8 cellular contexts compared by ENCODE assay signal in genomic region chr5:176870110-176870591, GRCh38. TPM values are rescaled to one million over a fixed set of nuclear protein-coding genes. Genes with fewer than 3 reads are reported as not detected.
DNase-seq lines count a peak whose midpoint lies in the region; ATAC-seq and TF ChIP-seq lines count a peak whose summit lies in the region.

No MANE protein-coding gene starts in this region.

- no peaks in the 10 kb centered on the region for H3K9me2 ChIP-seq in MM.1S (replicated peaks; ENCODE audit: insufficient read depth, low read length)

- no peak for ATAC-seq in activated CD8-positive, alpha-beta T cell treated with anti-CD3 and anti-CD28 coated beads for 36 hours
- ATAC-seq in GM18907 (IDR thresholded peaks at IDR 0.05; ENCODE audit: unreplicated experiment) = no peak
- no peak for ATAC-seq in GM21529 (IDR thresholded peaks at IDR 0.05; ENCODE audit: unreplicated experiment)

- intact Hi-C loops in activated CD8-positive, alpha-beta T cell treated with anti-CD3 and anti-CD28 coated beads for 36 hours (cut with micrococcal nuclease) = no loop called here

- no peak overlapping the region for H3K4me3 ChIP-seq in MM.1S (ENCODE audit: low read length)

- no peak overlapping the region for H3K27ac Mint-ChIP-seq in endothelial cell (ENCODE audit: unreplicated experiment)
- no peak overlapping the region for H3K27ac Mint-ChIP-seq in nephron progenitor cell
- no peak overlapping the region for H3K27ac Mint-ChIP-seq in activated CD8-positive, alpha-beta T cell treated with anti-CD3 and anti-CD28 coated beads for 36 hours

- H3K79me2 ChIP-seq in MM.1S (ENCODE audit: low read length) = no peaks in the 10 kb centered on the region

- peaks cover 3% of the 10 kb centered on the region for H3K4me1 Mint-ChIP-seq in endothelial cell (ENCODE audit: unreplicated experiment)
- H3K4me1 Mint-ChIP-seq in nephron progenitor cell = peaks cover 42% of the 10 kb centered on the region
- H3K4me1 Mint-ChIP-seq in activated CD8-positive, alpha-beta T cell treated with anti-CD3 and anti-CD28 coated beads for 36 hours (ENCODE audit: low read depth) = no peaks in the 10 kb centered on the region

- H3K9me3 ChIP-seq in MM.1S (replicated peaks; ENCODE audit: insufficient read depth, low read length) = no peaks in the 10 kb centered on the region

- TF ChIP-seq CTCF in MM.1S (IDR thresholded peaks at IDR 0.05; ENCODE audit: low read length) = peak; percentile 36
- no peak for TF ChIP-seq CTCF in endothelial cell (IDR thresholded peaks at IDR 0.05; ENCODE audit: unreplicated experiment)
- peak; percentile 49 for TF ChIP-seq CTCF in nephron progenitor cell (IDR thresholded peaks at IDR 0.05)
- TF ChIP-seq CTCF in activated CD8-positive, alpha-beta T cell treated with anti-CD3 and anti-CD28 coated beads for 36 hours (IDR thresholded peaks at IDR 0.05) = no peak

- no peak overlapping the region for H3K9ac ChIP-seq in MM.1S (ENCODE audit: low read length)

- no peaks in the 10 kb centered on the region for H3K9me3 Mint-ChIP-seq in endothelial cell (ENCODE audit: unreplicated experiment)
- no peaks in the 10 kb centered on the region for H3K9me3 Mint-ChIP-seq in nephron progenitor cell
- no peaks in the 10 kb centered on the region for H3K9me3 Mint-ChIP-seq in activated CD8-positive, alpha-beta T cell treated with anti-CD3 and anti-CD28 coated beads for 36 hours

- CTCF ChIA-PET in activated CD8-positive, alpha-beta T cell treated with anti-CD3 and anti-CD28 coated beads for 36 hours (lab: Charles Lee) = no interaction called here

- no peaks in the 10 kb centered on the region for H3F3A ChIP-seq in MM.1S (ENCODE audit: insufficient read depth, low read length)

- no peak overlapping the region for H2AFZ ChIP-seq in MM.1S (ENCODE audit: low read length)

- no peak overlapping the region for H3K27ac ChIP-seq in MM.1S (ENCODE audit: low read length)

- H3K4me3 Mint-ChIP-seq in endothelial cell (ENCODE audit: unreplicated experiment) = no peak overlapping the region
- no peak overlapping the region for H3K4me3 Mint-ChIP-seq in nephron progenitor cell
- H3K4me3 Mint-ChIP-seq in activated CD8-positive, alpha-beta T cell treated with anti-CD3 and anti-CD28 coated beads for 36 hours = no peak overlapping the region

- no peaks in the 10 kb centered on the region for H3K36me3 ChIP-seq in MM.1S (replicated peaks; ENCODE audit: insufficient read depth, low read length)

- H3K36me3 Mint-ChIP-seq in endothelial cell (ENCODE audit: low read depth, unreplicated experiment) (no peaks in the 10 kb centered on the region), nephron progenitor cell (ENCODE audit: low read depth) (no peaks in the 10 kb centered on the region)
- H3K36me3 Mint-ChIP-seq in activated CD8-positive, alpha-beta T cell treated with anti-CD3 and anti-CD28 coated beads for 36 hours (ENCODE audit: low read depth) = no peaks in the 10 kb centered on the region

- DNase-seq in Daoy (ENCODE audit: low read depth) = peak; percentile 78
- peak; percentile 9 for DNase-seq in MM.1S
- DNase-seq in endothelial cell (ENCODE audit: low spot score) = peak; percentile 75
- DNase-seq in nephron progenitor cell = peak; percentile 72
- no peak for DNase-seq in activated CD8-positive, alpha-beta T cell treated with anti-CD3 and anti-CD28 coated beads for 36 hours
- DNase-seq in activated effector memory CD4-positive, alpha-beta T cell treated with Interleukin-2 at 50 U/mL for 16 hours = no peak

- no peak overlapping the region for H3K4me2 ChIP-seq in MM.1S (ENCODE audit: low read depth, low read length)

- peaks cover 70% of the 10 kb centered on the region for H3K27me3 ChIP-seq in MM.1S (replicated peaks; ENCODE audit: insufficient read depth, low read length)

- no peaks in the 10 kb centered on the region for H4K20me1 ChIP-seq in MM.1S (ENCODE audit: insufficient read depth, low read length)

- H3K4me1 ChIP-seq in MM.1S (ENCODE audit: low read length) = no peaks in the 10 kb centered on the region

- H3K27me3 Mint-ChIP-seq in endothelial cell (ENCODE audit: unreplicated experiment) = peaks cover 17% of the 10 kb centered on the region
- peaks cover 36% of the 10 kb centered on the region for H3K27me3 Mint-ChIP-seq in nephron progenitor cell (ENCODE audit: low read depth, poor library complexity)
- peaks cover 27% of the 10 kb centered on the region for H3K27me3 Mint-ChIP-seq in activated CD8-positive, alpha-beta T cell treated with anti-CD3 and anti-CD28 coated beads for 36 hours

- POLR2A ChIA-PET in activated CD8-positive, alpha-beta T cell treated with anti-CD3 and anti-CD28 coated beads for 36 hours (lab: Charles Lee) = no interaction called here

RNA-seq across cellular contexts. Expression of gene HK3, which starts 29.0 kb away (rescaled TPM):
- total RNA-seq in Daoy (2014; rRNA removed; shearing (Covaris generic)) = not detected in 2 replicates
- 0.51 TPM for total RNA-seq in endothelial cell (ENCODE audit: unreplicated experiment)
- total RNA-seq in activated CD8-positive, alpha-beta T cell treated with anti-CD3 and anti-CD28 coated beads for 36 hours = not detected

RNA-seq across cellular contexts. Expression of gene UNC5A, which starts 59.8 kb away (rescaled TPM):
- total RNA-seq in Daoy (2014; rRNA removed; shearing (Covaris generic)) = 0.06 TPM in 2 replicates
- total RNA-seq in endothelial cell (ENCODE audit: unreplicated experiment) = not detected
- total RNA-seq in activated CD8-positive, alpha-beta T cell treated with anti-CD3 and anti-CD28 coated beads for 36 hours = not detected

Comparison
In these comparisons a context has a peak if more than half of its experiments do, and no peak if none do; other contexts are left out.
1. DNase-seq: peak in Daoy (single experiment), MM.1S (single experiment), endothelial cell (single experiment) and nephron progenitor cell (single experiment); none in activated CD8-positive, alpha-beta T cell treated with anti-CD3 and anti-CD28 coated beads for 36 hours (single experiment) and activated effector memory CD4-positive, alpha-beta T cell treated with Interleukin-2 at 50 U/mL for 16 hours (single experiment).
2. CTCF ChIP-seq: peak in MM.1S (single experiment) and nephron progenitor cell (single experiment); none in endothelial cell (single experiment) and activated CD8-positive, alpha-beta T cell treated with anti-CD3 and anti-CD28 coated beads for 36 hours (single experiment).